In genomic region chr7:155115288-155115687, GRCh38 we compare ENCODE assay signal across 9 cellular contexts. TPM values are rescaled to one million over a fixed set of nuclear protein-coding genes. Genes with fewer than 3 reads are reported as not detected.
"Had no signal": no experiment of that assay in that cellular context is flagged by ENCODE, and none has a peak within 500 bp of the region (broad histone marks: within the 10 kb centered on the region; RNA-seq: fewer than 3 reads in every experiment).

No MANE protein-coding gene starts in this region.

- DNase-seq: GDM1, GF-D8 had no signal

- FAIRE-seq: G401.6, GM12878, GM12891, GM12892, GM18507, GM19239 had no signal

- ATAC-seq: GM12878 had no signal

- H3K4me3 ChIP-seq: GM12878 had no signal

RNA-seq across cellular contexts. Expression of gene HTR5A, which starts 45.2 kb away (rescaled TPM):
- total RNA-seq: G401, GM12878 had no signal
- polyA plus RNA-seq: GM12878 had no signal
